ENCODE assay signal across 14 cellular contexts in genomic region chr11:67408437-67409200, GRCh38. TPM values are rescaled to one million over a fixed set of nuclear protein-coding genes. Genes with fewer than 3 reads are reported as not detected.
DNase-seq lines count a peak whose midpoint lies in the region; ATAC-seq, FAIRE-seq and TF ChIP-seq lines count a peak whose summit lies in the region.
"Had no signal": no experiment of that assay in that cellular context is flagged by ENCODE, and none has a peak within 500 bp of the region (broad histone marks: within the 10 kb centered on the region; RNA-seq: fewer than 3 reads in every experiment).

No MANE protein-coding gene starts in this region.

- intact Hi-C loops in CD4-positive, alpha-beta memory T cell (cut with micrococcal nuclease), result loop anchor here (1.0 kb wide), 2 partner anchors 9 to 61 kb away; partner anchors contain the start of gene TMEM134
- intact Hi-C loops in A673 (cut with micrococcal nuclease; ENCODE audit: unreplicated experiment), result no loop called here

- peaks cover 49 to 98% (median 67%) of the 10 kb centered on the region in 4 donors for H3K4me1 Mint-ChIP-seq in CD4-positive, alpha-beta memory T cell
- peaks cover 88% of the 10 kb centered on the region for H3K4me1 Mint-ChIP-seq in activated T-cell treated with anti-CD3 and anti-CD28 coated beads, Interleukin-2, amount 50 U/mL, for 24 hours (ENCODE audit: low read depth)
- peaks cover 45 to 97% (median 86%) of the 10 kb centered on the region in 4 donors for H3K4me1 Mint-ChIP-seq in naive thymus-derived CD8-positive, alpha-beta T cell

- ATAC-seq in HG02623 (IDR thresholded peaks at IDR 0.05; ENCODE audit: unreplicated experiment), result peak; percentile 12
- ATAC-seq in naive thymus-derived CD8-positive, alpha-beta T cell, result peak; percentile 6 to 15
- ATAC-seq: right cardiac atrium had no signal

- peaks cover 22% of the 10 kb centered on the region for H3K36me3 ChIP-seq in CD4-positive, alpha-beta memory T cell (ENCODE audit: insufficient read depth, low read length)
- H3K36me3 ChIP-seq in A673 (ENCODE audit: insufficient read depth, low read length, poor library complexity, severe bottlenecking) (no peaks in the 10 kb centered on the region), osteoblast (ENCODE audit: insufficient read depth, low read length) (no peaks in the 10 kb centered on the region)
- H3K36me3 ChIP-seq: WERI-Rb-1 had no signal

- no peaks in the 10 kb centered on the region for H3K79me2 ChIP-seq in osteoblast (ENCODE audit: insufficient read depth, low read length)

- BruUV-seq in A673 (replicated peaks; lab: Mats Ljungman, UMichigan), result no TSS peak

- no peaks in the 10 kb centered on the region for H4K20me1 ChIP-seq in osteoblast (ENCODE audit: insufficient read depth, low read length)

- H3K27ac Mint-ChIP-seq in CD4-positive, alpha-beta memory T cell, result peak overlapping the region; percentile 82 to 98 (median 93)
- peak overlapping the region; percentile 94 for H3K27ac Mint-ChIP-seq in activated T-cell treated with anti-CD3 and anti-CD28 coated beads, Interleukin-2, amount 50 U/mL, for 24 hours
- peak overlapping the region; percentile 81 to 97 (median 94) for H3K27ac Mint-ChIP-seq in naive thymus-derived CD8-positive, alpha-beta T cell
- H3K27ac Mint-ChIP-seq: endodermal cell had no signal

- no peak overlapping the region for H3K4me2 ChIP-seq in osteoblast (ENCODE audit: insufficient read depth, low read length)

- H3K9me3 Mint-ChIP-seq in CD4-positive, alpha-beta memory T cell, result peaks cover 0 to 2% (median 0%) of the 10 kb centered on the region in 8 donors
- no peaks in the 10 kb centered on the region for H3K9me3 Mint-ChIP-seq in activated T-cell treated with anti-CD3 and anti-CD28 coated beads, Interleukin-2, amount 50 U/mL, for 24 hours
- peaks cover 0 to 1% (median 0%) of the 10 kb centered on the region in 9 donors for H3K9me3 Mint-ChIP-seq in naive thymus-derived CD8-positive, alpha-beta T cell
- H3K9me3 Mint-ChIP-seq: endodermal cell had no signal

- peak in 1 of 5 donors; percentile 58 for DNase-seq in CD4-positive, alpha-beta memory T cell
- peak; percentile 63 for DNase-seq in activated T-cell treated with anti-CD3 and anti-CD28 coated beads, Interleukin-2, amount 50 U/mL, for 24 hours
- peak in 3 of 10 donors; percentile 28 to 35 (median 31) for DNase-seq in naive thymus-derived CD8-positive, alpha-beta T cell
- DNase-seq in SIG-M5 treated with dmso at 0.1 percent for 504 hours (lab: John Stamatoyannopoulos, UW; ENCODE audit: unreplicated experiment) (no peak), A673 (ENCODE audit: low spot score) (no peak), osteoblast (ENCODE audit: insufficient read length, low spot score, missing footprints) (no peak), D721Med (ENCODE audit: insufficient read length, low spot score) (no peak)
- DNase-seq: endodermal cell, NCI-H2081, right cardiac atrium had no signal

- CTCF ChIA-PET in CD4-positive, alpha-beta memory T cell (lab: Charles Lee; ENCODE audit: partially characterized antibody), result interaction anchor here (0.9 to 3.4 kb wide), 8 partner anchors 8 to 75 kb away, joined by 3 to 21 read pairs (median 4); partner anchors contain the start of genes AIP, PTPRCAP, RPS6KB2 and TMEM134
- CTCF ChIA-PET in A673 (lab: Charles Lee), result no interaction called here

- no peak for FAIRE-seq in D721Med (lab: Jason Lieb, UNC)

- peaks cover 88% of the 10 kb centered on the region for H3K4me1 ChIP-seq in CD4-positive, alpha-beta memory T cell (ENCODE audit: insufficient read depth, low read length)
- H3K4me1 ChIP-seq in A673 (ENCODE audit: insufficient read depth, low read length, poor library complexity, severe bottlenecking), result no peaks in the 10 kb centered on the region
- peaks cover 4% of the 10 kb centered on the region for H3K4me1 ChIP-seq in osteoblast (ENCODE audit: insufficient read depth, low read length)

- H3K27me3 ChIP-seq in CD4-positive, alpha-beta memory T cell (ENCODE audit: insufficient read depth, low read length), result no peaks in the 10 kb centered on the region
- H3K27me3 ChIP-seq in A673 (replicated peaks; ENCODE audit: insufficient read depth, low read depth, low read length, poor library complexity), result no peaks in the 10 kb centered on the region
- H3K27me3 ChIP-seq in osteoblast (ENCODE audit: insufficient read depth, low read length), result peaks cover 57% of the 10 kb centered on the region

- H3K27ac ChIP-seq in CD4-positive, alpha-beta memory T cell (ENCODE audit: low read depth, low read length), result peak overlapping the region; percentile 81
- H3K27ac ChIP-seq in A673 (ENCODE audit: low read depth, low read length, poor library complexity, severe bottlenecking) (no peak overlapping the region), osteoblast (ENCODE audit: low read depth, low read length) (no peak overlapping the region)
- H3K27ac ChIP-seq: C4-2B, WERI-Rb-1 had no signal

- H3K27me3 Mint-ChIP-seq in CD4-positive, alpha-beta memory T cell, result no peaks in the 10 kb centered on the region
- no peaks in the 10 kb centered on the region for H3K27me3 Mint-ChIP-seq in activated T-cell treated with anti-CD3 and anti-CD28 coated beads, Interleukin-2, amount 50 U/mL, for 24 hours
- H3K27me3 Mint-ChIP-seq in naive thymus-derived CD8-positive, alpha-beta T cell, result no peaks in the 10 kb centered on the region

- H3K9me3 ChIP-seq in CD4-positive, alpha-beta memory T cell (ENCODE audit: control insufficient read depth in 1 of 2, low read length in 2 of 2), result no peaks in the 10 kb centered on the region
- H3K9me3 ChIP-seq in A673 (ENCODE audit: low read depth, low read length, poor library complexity, severe bottlenecking) (no peaks in the 10 kb centered on the region), osteoblast (ENCODE audit: low read depth, low read length) (no peaks in the 10 kb centered on the region)

- TF ChIP-seq CTCF in A673 (conservative IDR thresholded peaks at IDR 0.05; ENCODE audit: low read depth, low read length) (no peak), osteoblast (IDR thresholded peaks at IDR 0.05; ENCODE audit: extremely low read depth, low read depth, low read length) (no peak), D721Med (IDR thresholded peaks at IDR 0.05; ENCODE audit: insufficient read depth, missing control alignments) (no peak)

- peak overlapping the region; percentile 33 to 77 for H3K4me3 ChIP-seq in CD4-positive, alpha-beta memory T cell (ENCODE audit: low read length in 2 of 2)
- H3K4me3 ChIP-seq in A673 (ENCODE audit: low read depth, low read length, poor library complexity, severe bottlenecking) (no peak overlapping the region), osteoblast (ENCODE audit: insufficient read depth, low read length) (no peak overlapping the region)

- no peak overlapping the region for H2AFZ ChIP-seq in osteoblast (ENCODE audit: low read length)

- POLR2A ChIA-PET in CD4-positive, alpha-beta memory T cell (lab: Charles Lee; ENCODE audit: partially characterized antibody), result interaction anchor here (0.5 to 21.5 kb wide), 29 partner anchors 8 to 194 kb away, joined by 3 to 2262 read pairs (median 5); partner anchors contain the start of genes AIP, CARNS1, CLCF1 and CORO1B
- POLR2A ChIA-PET in naive thymus-derived CD8-positive, alpha-beta T cell (lab: Charles Lee), result interaction anchor here (0.7 to 25.5 kb wide), 21 partner anchors 9 to 142 kb away, joined by 3 to 2390 read pairs (median 9); partner anchors contain the start of genes AIP, ANKRD13D, CARNS1 and CDK2AP2
- POLR2A ChIA-PET in A673 (lab: Charles Lee; ENCODE audit: low non-redundant PET), result no interaction called here

- peaks cover 20 to 33% of the 10 kb centered on the region in 2 donors for H3K36me3 Mint-ChIP-seq in CD4-positive, alpha-beta memory T cell
- H3K36me3 Mint-ChIP-seq in activated T-cell treated with anti-CD3 and anti-CD28 coated beads, Interleukin-2, amount 50 U/mL, for 24 hours (ENCODE audit: low read depth), result peaks cover 63% of the 10 kb centered on the region
- peaks cover 4 to 36% (median 16%) of the 10 kb centered on the region in 3 donors for H3K36me3 Mint-ChIP-seq in naive thymus-derived CD8-positive, alpha-beta T cell

- peak overlapping the region; percentile 85 to 100 (median 94) for H3K4me3 Mint-ChIP-seq in CD4-positive, alpha-beta memory T cell
- peak overlapping the region; percentile 89 for H3K4me3 Mint-ChIP-seq in activated T-cell treated with anti-CD3 and anti-CD28 coated beads, Interleukin-2, amount 50 U/mL, for 24 hours
- peak overlapping the region; percentile 93 to 99 (median 98) for H3K4me3 Mint-ChIP-seq in naive thymus-derived CD8-positive, alpha-beta T cell
- H3K4me3 Mint-ChIP-seq: endodermal cell had no signal

RNA-seq across cellular contexts. Expression of gene TBC1D10C, which starts 4.7 kb away (rescaled TPM):
- total RNA-seq in CD4-positive, alpha-beta memory T cell, result 100 to 1,000 TPM; 371 to 382 TPM
- 100 to 1,000 TPM; 316 to 331 TPM for polyA plus RNA-seq in CD4-positive, alpha-beta memory T cell
- total RNA-seq in naive thymus-derived CD8-positive, alpha-beta T cell, result 100 to 1,000 TPM; 403 to 419 TPM
- 100 to 1,000 TPM; 231 to 307 (median 251) TPM for polyA plus RNA-seq in naive thymus-derived CD8-positive, alpha-beta T cell
- total RNA-seq in A673 (2021) (not detected in 2 replicates), osteoblast (not detected in 2 replicates)
- total RNA-seq: RPMI7951 had no signal

RNA-seq across cellular contexts. Expression of gene CARNS1, which starts 6.9 kb away (rescaled TPM):
- total RNA-seq in CD4-positive, alpha-beta memory T cell, result 1 to 10 TPM; 2.3 to 3.3 TPM
- under 1 TPM; 0.45 to 0.81 TPM for polyA plus RNA-seq in CD4-positive, alpha-beta memory T cell
- total RNA-seq in naive thymus-derived CD8-positive, alpha-beta T cell, result 10 to 100 TPM; 18.5 to 21.2 TPM
- 1 to 10 TPM; 2.2 to 3.7 (median 2.3) TPM for polyA plus RNA-seq in naive thymus-derived CD8-positive, alpha-beta T cell
- total RNA-seq in A673 (2021) (0.13 and 0.28 TPM in 2 replicates), osteoblast (under 0.01 TPM in 2 replicates)
- total RNA-seq: RPMI7951 had no signal

RNA-seq across cellular contexts. Expression of gene PPP1CA, which starts 7.0 kb away (rescaled TPM):
- total RNA-seq in CD4-positive, alpha-beta memory T cell, result 100 to 1,000 TPM; 159 to 161 TPM
- polyA plus RNA-seq in CD4-positive, alpha-beta memory T cell, result 100 to 1,000 TPM; 474 to 774 TPM
- 100 to 1,000 TPM; 141 to 146 TPM for total RNA-seq in naive thymus-derived CD8-positive, alpha-beta T cell
- 100 to 1,000 TPM; 357 to 518 (median 403) TPM for polyA plus RNA-seq in naive thymus-derived CD8-positive, alpha-beta T cell
- total RNA-seq in A673 (2021) (239 TPM in 2 replicates), osteoblast (161 and 169 TPM in 2 replicates)

RNA-seq across cellular contexts. Expression of gene RAD9A, which starts 16.8 kb away (rescaled TPM):
- 10 to 100 TPM; 51.8 to 55.9 TPM for total RNA-seq in CD4-positive, alpha-beta memory T cell
- 1 to 10 TPM; 6.7 to 8.3 TPM for polyA plus RNA-seq in CD4-positive, alpha-beta memory T cell
- total RNA-seq in naive thymus-derived CD8-positive, alpha-beta T cell, result 10 to 100 TPM; 47.3 to 58.1 TPM
- 1 to 10 TPM; 6.5 to 9.4 (median 6.6) TPM for polyA plus RNA-seq in naive thymus-derived CD8-positive, alpha-beta T cell
- total RNA-seq in A673 (2021) (43.0 and 55.0 TPM in 2 replicates), osteoblast (7.6 and 10.3 TPM in 2 replicates)

RNA-seq across cellular contexts. Expression of gene RPS6KB2, which starts 19.7 kb away (rescaled TPM):
- total RNA-seq in CD4-positive, alpha-beta memory T cell, result 10 to 100 TPM; 78.1 to 79.9 TPM
- polyA plus RNA-seq in CD4-positive, alpha-beta memory T cell, result 10 to 100 TPM; 55.2 to 58.3 TPM
- total RNA-seq in naive thymus-derived CD8-positive, alpha-beta T cell, result 10 to 100 TPM; 80.9 to 82.8 TPM
- polyA plus RNA-seq in naive thymus-derived CD8-positive, alpha-beta T cell, result 10 to 100 TPM; 41.9 to 45.9 (median 43.2) TPM
- total RNA-seq in A673 (2021) (58.8 and 65.0 TPM in 2 replicates), osteoblast (33.9 and 36.9 TPM in 2 replicates)

Comparison
In these comparisons a context has a peak if more than half of its experiments do, and no peak if none do; other contexts are left out.
1. H3K4me3 ChIP-seq: peak in CD4-positive, alpha-beta memory T cell (2 of 2); none in A673 (single experiment) and osteoblast (single experiment).
2. RNA of gene TBC1D10C, which starts 4.7 kb away (total RNA-seq): 403 to 419 TPM in naive thymus-derived CD8-positive, alpha-beta T cell and 371 to 382 TPM in CD4-positive, alpha-beta memory T cell; not detected in A673 and not detected in osteoblast; every median in the first group is over 100 times any median in the second.
3. RNA of gene CARNS1, which starts 6.9 kb away (total RNA-seq): 18.5 to 21.2 TPM in naive thymus-derived CD8-positive, alpha-beta T cell; 2.3 to 3.3 TPM in CD4-positive, alpha-beta memory T cell, 0.13 to 0.28 TPM in A673 and under 0.01 TPM in osteoblast; every median in the first group is over 4 times any median in the second.
4. Peak in every context shown above with its lines, with median percentiles within 50 percentile points of each other: H3K27ac Mint-ChIP-seq and H3K4me3 Mint-ChIP-seq.